Comparison of ENCODE assay signal across 8 cellular contexts in genomic region chr17:49035470-49036269, GRCh38. TPM values are rescaled to one million over a fixed set of nuclear protein-coding genes. Genes with fewer than 3 reads are reported as not detected.
DNase-seq lines count a peak whose midpoint lies in the region; TF ChIP-seq lines count a peak whose summit lies in the region.

No MANE protein-coding gene starts in this region.

- no peaks in the 10 kb centered on the region for H3K36me3 ChIP-seq in prostate gland

- H3K27ac ChIP-seq in prostate gland: no peak overlapping the region

- intact Hi-C loops in activated CD4-positive, alpha-beta T cell treated with anti-CD3 and anti-CD28 coated beads, Interleukin-2, amount 10 ng/mL, durations not matched to agents 24 days and 14 days (cut with micrococcal nuclease): loop anchor here (2.0 kb wide), 1 partner anchor 365 kb away; no protein-coding TSS in a partner anchor
- intact Hi-C loops in prostate gland (cut with DNase I): loop anchor here (10.0 kb wide), 1 partner anchor 361 kb away; no protein-coding TSS in a partner anchor

- H3K4me1 Mint-ChIP-seq in activated CD4-positive, alpha-beta T cell treated with anti-CD3 and anti-CD28 coated beads, Interleukin-2, amount 10 ng/mL, durations not matched to agents 24 days and 14 days: peaks cover 6% of the 10 kb centered on the region

- peak overlapping the region; percentile 1 to 10 for H3K4me3 ChIP-seq in prostate gland

- peaks cover 7% of the 10 kb centered on the region for H3K27me3 Mint-ChIP-seq in activated CD4-positive, alpha-beta T cell treated with anti-CD3 and anti-CD28 coated beads, Interleukin-2, amount 10 ng/mL, durations not matched to agents 24 days and 14 days

- no peak for TF ChIP-seq POLR2A in prostate gland (IDR thresholded peaks at IDR 0.05)

- no peaks in the 10 kb centered on the region for H3K9me3 Mint-ChIP-seq in activated CD4-positive, alpha-beta T cell treated with anti-CD3 and anti-CD28 coated beads, Interleukin-2, amount 10 ng/mL, durations not matched to agents 24 days and 14 days

- no peak overlapping the region for H3K27ac Mint-ChIP-seq in activated CD4-positive, alpha-beta T cell treated with anti-CD3 and anti-CD28 coated beads, Interleukin-2, amount 10 ng/mL, durations not matched to agents 24 days and 14 days

- peak; percentile 49 to 62 (median 56) for TF ChIP-seq CTCF in prostate gland (IDR thresholded peaks at IDR 0.05)

- H3K9me3 ChIP-seq in prostate gland: no peaks in the 10 kb centered on the region

- no peaks in the 10 kb centered on the region for H3K4me1 ChIP-seq in prostate gland (replicated peaks)

- WGBS in prostate gland: 64% methylated on average over 38 of the region's 42 CpGs

- H3K27me3 ChIP-seq in prostate gland (replicated peaks; ENCODE audit: insufficient read depth): no peaks in the 10 kb centered on the region

- H3K36me3 Mint-ChIP-seq in activated CD4-positive, alpha-beta T cell treated with anti-CD3 and anti-CD28 coated beads, Interleukin-2, amount 10 ng/mL, durations not matched to agents 24 days and 14 days (ENCODE audit: low read depth): no peaks in the 10 kb centered on the region

- peak; percentile 68 for DNase-seq in GM03348 (ENCODE audit: low spot score)
- DNase-seq in LoVo (ENCODE audit: low spot score): peak; percentile 70
- DNase-seq in activated CD4-positive, alpha-beta T cell treated with anti-CD3 and anti-CD28 coated beads, Interleukin-2, amount 10 ng/mL, durations not matched to agents 24 days and 14 days: peak; percentile 74
- peak; percentile 68 for DNase-seq in fibroblast of peridontal ligament (ENCODE audit: extremely low read depth)
- DNase-seq in prostate gland (ENCODE audit: low spot score): no peak
- DNase-seq in superior temporal gyrus (ENCODE audit: extremely low spot score): no peak
- no peak for DNase-seq in cortex of kidney (lab: John Stamatoyannopoulos, UW)
- no peak for DNase-seq in stimulated activated naive CD4-positive, alpha-beta T cell (lab: John Stamatoyannopoulos, UW)

- no peak overlapping the region for H3K4me3 Mint-ChIP-seq in activated CD4-positive, alpha-beta T cell treated with anti-CD3 and anti-CD28 coated beads, Interleukin-2, amount 10 ng/mL, durations not matched to agents 24 days and 14 days

RNA-seq across cellular contexts. Expression of gene IGF2BP1, which starts 38.5 kb away (rescaled TPM):
- total RNA-seq in activated CD4-positive, alpha-beta T cell treated with anti-CD3 and anti-CD28 coated beads, Interleukin-2, amount 10 ng/mL, durations not matched to agents 24 days and 14 days: 0.09 TPM in 1 of 2 replicates, not detected in the other
- 10 to 100 TPM in 1 of 2 donors, not detected in 1; 10.9 TPM for total RNA-seq in prostate gland

Comparison
In these comparisons a context has a peak if more than half of its experiments do, and no peak if none do; other contexts are left out.
1. DNase-seq: peak in GM03348 (single experiment), LoVo (single experiment), activated CD4-positive, alpha-beta T cell treated with anti-CD3 and anti-CD28 coated beads, Interleukin-2, amount 10 ng/mL, durations not matched to agents 24 days and 14 days (single experiment) and fibroblast of peridontal ligament (single experiment); none in prostate gland (single experiment), superior temporal gyrus (single experiment), cortex of kidney (single experiment) and stimulated activated naive CD4-positive, alpha-beta T cell (0 of 6).